20 cellular contexts compared by ENCODE assay signal in the genomic region with DNA sequence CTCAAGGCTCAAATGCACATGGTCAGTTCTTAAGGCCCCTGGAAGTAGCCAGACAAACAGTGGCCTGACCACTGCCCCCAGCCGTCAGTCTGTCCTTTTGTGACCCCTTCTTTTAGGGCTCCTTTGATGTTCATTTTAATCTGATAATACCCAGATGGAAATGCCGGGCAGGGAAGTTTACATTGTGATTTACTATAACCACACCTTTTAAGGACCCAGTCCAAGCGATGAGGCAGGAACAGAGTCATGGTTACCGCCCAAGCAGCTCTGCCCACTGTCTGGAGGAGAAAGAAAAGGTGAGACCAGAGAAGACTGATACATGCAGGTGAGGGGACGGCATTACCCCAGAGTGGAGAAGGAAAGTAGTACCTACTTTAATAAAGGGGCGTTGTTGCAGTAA.
DNase-seq lines count a peak whose midpoint lies in the region; ATAC-seq and TF ChIP-seq lines count a peak whose summit lies in the region.
"Had no signal": no experiment of that assay in that cellular context is flagged by ENCODE, and none has a peak within 500 bp of the region (broad histone marks: within the 10 kb centered on the region; RNA-seq: fewer than 3 reads in every experiment).

No MANE protein-coding gene starts in this region.

- peaks cover 3% of the 10 kb centered on the region for H3K27me3 Mint-ChIP-seq in endothelial cell (ENCODE audit: unreplicated experiment)
- no peaks in the 10 kb centered on the region for H3K27me3 Mint-ChIP-seq in activated T-helper 17 cell treated with anti-CD3 and anti-CD28 coated beads, Interleukin-2, amount 50 U/mL, for 72 hours

- H3K4me1 Mint-ChIP-seq in endothelial cell (ENCODE audit: unreplicated experiment) = peaks cover 43% of the 10 kb centered on the region
- no peaks in the 10 kb centered on the region for H3K4me1 Mint-ChIP-seq in activated T-helper 17 cell treated with anti-CD3 and anti-CD28 coated beads, Interleukin-2, amount 50 U/mL, for 72 hours

- H3K27me3 ChIP-seq in colonic mucosa = no peaks in the 10 kb centered on the region
- H3K27me3 ChIP-seq in mucosa of rectum (ENCODE audit: control insufficient read depth in 2 of 2, insufficient read depth in 2 of 2, low read length in 2 of 2) = no peaks in the 10 kb centered on the region
- H3K27me3 ChIP-seq in gastrocnemius medialis = no peaks in the 10 kb centered on the region
- H3K27me3 ChIP-seq: SJCRH30 had no signal

- intact Hi-C loops in colonic mucosa (cut with DNase I) = no loop called here
- intact Hi-C loops in gastrocnemius medialis (cut with DNase I; ENCODE audit: low total_unique reads) = no loop called here

- in situ Hi-C loops in gastrocnemius medialis (cut with MboI; ENCODE audit: low sequenced_read_pairs in 4 of 4) = no loop called here

- no peak overlapping the region for H3K9ac ChIP-seq in colonic mucosa (ENCODE audit: low read depth in 2 of 2, low read length in 2 of 2)
- H3K9ac ChIP-seq in mucosa of rectum (ENCODE audit: low read depth in 1 of 2, low read length in 2 of 2) = peak overlapping the region in 1 of 2 donors; percentile 41

- H3K27ac Mint-ChIP-seq in endothelial cell (ENCODE audit: unreplicated experiment) = no peak overlapping the region
- H3K27ac Mint-ChIP-seq in activated T-helper 17 cell treated with anti-CD3 and anti-CD28 coated beads, Interleukin-2, amount 50 U/mL, for 72 hours = no peak overlapping the region
- H3K27ac Mint-ChIP-seq: HFFc6 had no signal

- TF ChIP-seq CTCF in colonic mucosa (IDR thresholded peaks at IDR 0.05) = no peak
- TF ChIP-seq CTCF in gastrocnemius medialis (IDR thresholded peaks at IDR 0.05 in 4 of 5, conservative IDR thresholded peaks at IDR 0.05 in 1 of 5) = no peak
- TF ChIP-seq CTCF in endothelial cell (IDR thresholded peaks at IDR 0.05; ENCODE audit: unreplicated experiment) = no peak

- TF ChIP-seq POLR2A in gastrocnemius medialis (IDR thresholded peaks at IDR 0.05) = no peak

- H3K9me3 Mint-ChIP-seq in endothelial cell (ENCODE audit: unreplicated experiment) = no peaks in the 10 kb centered on the region
- H3K9me3 Mint-ChIP-seq in activated T-helper 17 cell treated with anti-CD3 and anti-CD28 coated beads, Interleukin-2, amount 50 U/mL, for 72 hours = no peaks in the 10 kb centered on the region
- H3K9me3 Mint-ChIP-seq: HFFc6 had no signal

- H3K27ac ChIP-seq in colonic mucosa (no peak overlapping the region), mucosa of rectum (ENCODE audit: low read depth in 2 of 2, low read length in 2 of 2) (peak overlapping the region; percentile 27 to 72), gastrocnemius medialis (no peak overlapping the region)
- H3K27ac ChIP-seq: 22Rv1, HL-60, SJCRH30 had no signal

- no peaks in the 10 kb centered on the region for H3K4me1 ChIP-seq in colonic mucosa
- peaks cover 16 to 24% of the 10 kb centered on the region in 2 donors for H3K4me1 ChIP-seq in mucosa of rectum (ENCODE audit: control insufficient read depth in 2 of 2, insufficient read depth in 2 of 2, low read length in 2 of 2)
- peaks cover 0 to 2% of the 10 kb centered on the region in 2 donors for H3K4me1 ChIP-seq in gastrocnemius medialis

- no peak for ATAC-seq in gastrocnemius medialis
- no peak for ATAC-seq in activated T-helper 17 cell treated with anti-CD3 and anti-CD28 coated beads, Interleukin-2, amount 50 U/mL, for 72 hours (replicated peaks)

- peaks cover 13% of the 10 kb centered on the region for H3K36me3 Mint-ChIP-seq in endothelial cell (ENCODE audit: low read depth, unreplicated experiment)
- no peaks in the 10 kb centered on the region for H3K36me3 Mint-ChIP-seq in activated T-helper 17 cell treated with anti-CD3 and anti-CD28 coated beads, Interleukin-2, amount 50 U/mL, for 72 hours (ENCODE audit: low read depth)
- H3K36me3 Mint-ChIP-seq: CD14-positive monocyte had no signal

- H3K4me3 Mint-ChIP-seq in endothelial cell (ENCODE audit: unreplicated experiment) = no peak overlapping the region
- no peak overlapping the region for H3K4me3 Mint-ChIP-seq in activated T-helper 17 cell treated with anti-CD3 and anti-CD28 coated beads, Interleukin-2, amount 50 U/mL, for 72 hours
- H3K4me3 Mint-ChIP-seq: CD14-positive monocyte, HFFc6 had no signal

- H3K4me3 ChIP-seq in colonic mucosa (no peak overlapping the region), mucosa of rectum (ENCODE audit: low read length in 2 of 2) (no peak overlapping the region), gastrocnemius medialis (no peak overlapping the region)
- H3K4me3 ChIP-seq: SJCRH30 had no signal

- no peaks in the 10 kb centered on the region for H3K36me3 ChIP-seq in colonic mucosa
- H3K36me3 ChIP-seq in mucosa of rectum (ENCODE audit: control insufficient read depth in 2 of 2, insufficient read depth in 2 of 2, low read length in 2 of 2) = no peaks in the 10 kb centered on the region
- H3K36me3 ChIP-seq in gastrocnemius medialis = no peaks in the 10 kb centered on the region
- H3K36me3 ChIP-seq: SJCRH30 had no signal

- DNase-seq in NCI-H748 (lab: John Stamatoyannopoulos, UW; ENCODE audit: unreplicated experiment) = peak; percentile 9
- DNase-seq in NCI-H748 treated with DMSO at 0.1 percent for 48 hours (lab: John Stamatoyannopoulos, UW) = no peak
- peak; percentile 78 for DNase-seq in colonic mucosa
- no peak for DNase-seq in gastrocnemius medialis
- no peak for DNase-seq in endothelial cell (ENCODE audit: low spot score)
- no peak for DNase-seq in stimulated activated CD4-positive, alpha-beta T cell treated with anti-CD3 and anti-CD28 coated beads, Interleukin-1b, Interleukin-23, amount 100 ng/mL, for 48 hours
- DNase-seq: AML-193, DMS79 treated with DMSO at 0.1 percent for 48 hours, HFFc6, IMR-90, Karpas-422, NCI-H1105, NCI-H2081, NCI-H774, SJCRH30 had no signal

- no peaks in the 10 kb centered on the region for H3K9me3 ChIP-seq in colonic mucosa
- no peaks in the 10 kb centered on the region for H3K9me3 ChIP-seq in mucosa of rectum (ENCODE audit: control insufficient read depth in 2 of 2, low read length in 2 of 2)
- H3K9me3 ChIP-seq in gastrocnemius medialis = no peaks in the 10 kb centered on the region
- H3K9me3 ChIP-seq: SJCRH30 had no signal

Comparison
In these comparisons a context has a peak if more than half of its experiments do, and no peak if none do; other contexts are left out.
1. DNase-seq: peak in NCI-H748 (single experiment) and colonic mucosa (single experiment); none in NCI-H748 treated with DMSO at 0.1 percent for 48 hours (single experiment), gastrocnemius medialis (0 of 2), endothelial cell (single experiment) and stimulated activated CD4-positive, alpha-beta T cell treated with anti-CD3 and anti-CD28 coated beads, Interleukin-1b, Interleukin-23, amount 100 ng/mL, for 48 hours (single experiment).
2. H3K27ac ChIP-seq: peak in mucosa of rectum (2 of 2); none in colonic mucosa (single experiment) and gastrocnemius medialis (0 of 4).